13 cellular contexts compared by ENCODE assay signal in the genomic region with DNA sequence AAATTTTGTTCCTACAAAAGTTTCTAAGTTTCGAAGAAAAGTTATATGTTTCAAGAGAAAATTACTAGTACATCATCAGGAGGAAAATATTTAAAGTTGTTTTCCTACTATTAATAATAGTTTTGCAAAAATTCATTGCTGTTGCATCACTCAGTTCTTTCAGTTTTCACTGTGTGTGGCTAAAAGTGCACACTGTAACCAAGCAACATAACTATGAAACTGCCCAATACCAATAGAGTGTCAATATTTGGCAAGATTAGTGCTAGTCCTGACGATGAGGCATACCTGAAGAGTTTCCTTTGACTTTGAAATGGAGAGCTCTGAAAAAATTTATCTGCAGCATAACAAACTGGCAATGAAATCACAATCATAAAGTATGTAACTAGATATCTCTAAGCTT.
DNase-seq lines count a peak whose midpoint lies in the region; ATAC-seq and TF ChIP-seq lines count a peak whose summit lies in the region.
"Had no signal": no experiment of that assay in that cellular context is flagged by ENCODE, and none has a peak within 500 bp of the region (broad histone marks: within the 10 kb centered on the region; RNA-seq: fewer than 3 reads in every experiment).

No MANE protein-coding gene starts in this region.

- H3K27ac ChIP-seq in smooth muscle cell (ENCODE audit: low read depth): no peak overlapping the region

- H3K27ac Mint-ChIP-seq in T-cell: no peak overlapping the region
- H3K27ac Mint-ChIP-seq: mesothelial cell of epicardium had no signal

- H3K9ac ChIP-seq in smooth muscle cell (ENCODE audit: low read depth): no peak overlapping the region

- H3F3A ChIP-seq in smooth muscle cell (ENCODE audit: low read depth): no peaks in the 10 kb centered on the region

- H3K4me1 ChIP-seq in smooth muscle cell (ENCODE audit: low read depth): no peaks in the 10 kb centered on the region

- H3K4me2 ChIP-seq in smooth muscle cell: no peak overlapping the region

- CTCF ChIA-PET in T-cell (lab: Charles Lee): interaction anchor here in 1 of 2 donors (0.7 kb wide), 1 partner anchor 27 kb away, joined by 5 read pairs; no protein-coding TSS in a partner anchor

- no peaks in the 10 kb centered on the region for H3K9me3 ChIP-seq in smooth muscle cell (replicated peaks; ENCODE audit: low read depth)

- peak; percentile 85 for ATAC-seq in GM18907 (IDR thresholded peaks at IDR 0.05; ENCODE audit: unreplicated experiment)
- peak; percentile 69 for ATAC-seq in GM21529 (IDR thresholded peaks at IDR 0.05; ENCODE audit: unreplicated experiment)
- peak; percentile 64 for ATAC-seq in HG03196 (IDR thresholded peaks at IDR 0.05; ENCODE audit: unreplicated experiment)
- ATAC-seq in T-cell (replicated peaks in 1 of 4): no peak

- peaks cover 6% of the 10 kb centered on the region for H3K79me2 ChIP-seq in smooth muscle cell (ENCODE audit: low read depth)

- H2AFZ ChIP-seq in smooth muscle cell (ENCODE audit: low read depth): no peak overlapping the region

- H3K27me3 ChIP-seq in smooth muscle cell (ENCODE audit: low read depth): no peaks in the 10 kb centered on the region

- peak; percentile 20 for DNase-seq in fibroblast of pulmonary artery (ENCODE audit: low read depth)
- no peak for DNase-seq in smooth muscle cell (lab: John Stamatoyannopoulos, UW; ENCODE audit: unreplicated experiment)
- DNase-seq in T-cell: no peak
- no peak for DNase-seq in NCI-H1092 treated with DMSO at 0.1 percent for 48 hours (lab: John Stamatoyannopoulos, UW)
- no peak for DNase-seq in AG08395 (ENCODE audit: low spot score)
- DNase-seq: Calu3; NCI-H2171 treated with DMSO at 0.1 percent for 48 hours; stimulated activated CD4-positive, alpha-beta T cell treated with anti-CD3 and anti-CD28 coated beads, Interleukin-4, amount 100 ng/mL, for 24 hours; T-helper 9 cell had no signal

- no peak overlapping the region for H3K4me3 Mint-ChIP-seq in T-cell
- H3K4me3 Mint-ChIP-seq: mesothelial cell of epicardium had no signal

- no peaks in the 10 kb centered on the region for H3K36me3 ChIP-seq in smooth muscle cell (ENCODE audit: low read depth)

- POLR2A ChIA-PET in T-cell (lab: Charles Lee): no interaction called here

- peaks cover 0 to 8% (median 1%) of the 10 kb centered on the region in 3 donors for H3K9me3 Mint-ChIP-seq in T-cell

- no peak for TF ChIP-seq CTCF in fibroblast of pulmonary artery (IDR thresholded peaks at IDR 0.05; ENCODE audit: low read length, missing control alignments)
- TF ChIP-seq CTCF in smooth muscle cell (IDR thresholded peaks at IDR 0.05; ENCODE audit: borderline replicate concordance, insufficient read depth, poor library complexity, severe bottlenecking): no peak

- H3K4me1 Mint-ChIP-seq in T-cell: no peaks in the 10 kb centered on the region

- 97% methylated on average over 2 of the region's 2 CpGs for WGBS in smooth muscle cell (ENCODE audit: low lambda C conversion rate)

- peaks cover 1% of the 10 kb centered on the region for H3K36me3 Mint-ChIP-seq in T-cell
- H3K36me3 Mint-ChIP-seq: mesothelial cell of epicardium had no signal

- no peaks in the 10 kb centered on the region for H4K20me1 ChIP-seq in smooth muscle cell (ENCODE audit: low read depth)

- H3K27me3 Mint-ChIP-seq in T-cell: no peaks in the 10 kb centered on the region

- H3K4me3 ChIP-seq in fibroblast of pulmonary artery (replicated peaks; ENCODE audit: low read depth, low read length) (no peak overlapping the region), smooth muscle cell (no peak overlapping the region)

Comparison
In these comparisons a context has a peak if more than half of its experiments do, and no peak if none do; other contexts are left out.
1. ATAC-seq: peak in GM18907 (single experiment), GM21529 (single experiment) and HG03196 (single experiment); none in T-cell (0 of 4).